14 cellular contexts compared by ENCODE assay signal in the genomic region with DNA sequence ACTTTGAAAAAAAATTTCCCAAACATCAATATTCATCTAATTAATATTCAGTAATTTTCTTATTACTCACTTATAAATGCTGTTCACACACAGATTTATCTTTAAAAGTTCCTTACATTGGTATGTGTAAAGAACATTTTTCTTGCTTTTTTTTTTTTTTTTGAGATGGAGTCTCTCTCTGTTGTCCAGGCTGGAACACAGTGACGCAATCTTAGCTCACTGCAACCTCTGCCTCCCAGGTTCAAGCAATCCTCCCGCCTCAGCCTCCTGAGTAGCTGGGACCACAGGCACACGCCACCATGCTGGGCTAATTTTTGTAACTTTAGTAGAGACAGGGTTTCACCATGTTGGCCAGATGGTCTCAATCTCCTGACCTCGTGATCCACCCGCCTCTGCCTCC. TPM values are rescaled to one million over a fixed set of nuclear protein-coding genes. Genes with fewer than 3 reads are reported as not detected.
"Had no signal": no experiment of that assay in that cellular context is flagged by ENCODE, and none has a peak within 500 bp of the region (broad histone marks: within the 10 kb centered on the region; RNA-seq: fewer than 3 reads in every experiment).

No MANE protein-coding gene starts in this region.

RNA-seq across cellular contexts. Expression of a gene that starts 23.3 kb away (rescaled TPM):
- total RNA-seq: stomach, subcutaneous adipose tissue, suprapubic skin, temporal lobe, thoracic aorta, thyroid gland, tibial nerve, transverse colon, upper lobe of left lung, upper lobe of right lung, ureter, urinary bladder, uterus, vagina had no signal
- polyA plus RNA-seq: stomach, urinary bladder had no signal
